In genomic region chrX:9606971-9607370, GRCh38 we compare ENCODE assay signal across 17 cellular contexts.
DNase-seq lines count a peak whose midpoint lies in the region; ATAC-seq, FAIRE-seq and TF ChIP-seq lines count a peak whose summit lies in the region.
"Had no signal": no experiment of that assay in that cellular context is flagged by ENCODE, and none has a peak within 500 bp of the region (broad histone marks: within the 10 kb centered on the region; RNA-seq: fewer than 3 reads in every experiment).

No MANE protein-coding gene starts in this region.

- no peak for FAIRE-seq in small intestine (lab: Jason Lieb, UNC)
- FAIRE-seq: G401.6, H1 had no signal

- H3K4me1 ChIP-seq in mucosa of descending colon (ENCODE audit: low read depth) (no peaks in the 10 kb centered on the region), small intestine (ENCODE audit: control insufficient read depth in 2 of 2, insufficient read depth in 1 of 2, low read depth in 1 of 2, low read length in 1 of 2) (no peaks in the 10 kb centered on the region)

- H3K36me3 ChIP-seq in mucosa of descending colon (ENCODE audit: low read depth) (no peaks in the 10 kb centered on the region), small intestine (ENCODE audit: control insufficient read depth in 2 of 2, insufficient read depth in 2 of 2, low read length in 2 of 2) (no peaks in the 10 kb centered on the region)

- no peak overlapping the region for H3K27ac ChIP-seq in small intestine (ENCODE audit: low read depth in 1 of 2, low read length in 1 of 2)
- H3K27ac ChIP-seq: GM23248 had no signal

- ATAC-seq in left lobe of liver = peak; percentile 65
- peak; percentile 50 for ATAC-seq in mucosa of descending colon
- ATAC-seq in stimulated activated naive B cell treated with anti-CD40 and anti-IgM and Interleukin-4, amounts not matched to agents 10 μg/mL and 1 μg/mL and 100 μg/mL, for 72 hours (replicated peaks) = no peak

- H3K4me3 ChIP-seq in mucosa of descending colon (no peak overlapping the region), small intestine (ENCODE audit: low read depth in 1 of 2, low read length in 2 of 2) (no peak overlapping the region)
- H3K4me3 ChIP-seq: GM23248 had no signal

- peak; percentile 74 for DNase-seq in left lobe of liver (ENCODE audit: low spot score)
- DNase-seq in mucosa of descending colon = no peak
- DNase-seq in small intestine = peak; percentile 43
- DNase-seq in stimulated activated naive B cell treated with anti-CD40 and anti-IgM and Interleukin-4, amounts not matched to agents 10 μg/mL and 1 μg/mL and 100 μg/mL, for 72 hours = no peak
- no peak for DNase-seq in activated CD4-positive, alpha-beta memory T cell treated with anti-CD3 and anti-CD28 coated beads for 36 hours
- DNase-seq in foreskin melanocyte = no peak
- DNase-seq: C1 segment of cervical spinal cord; Calu3; CD4-positive, alpha-beta memory T cell; COR-L47; DMS153; DND-41; GM23248; H7; HCEC 1CT had no signal

- CTCF ChIA-PET in activated CD4-positive, alpha-beta memory T cell treated with anti-CD3 and anti-CD28 coated beads for 36 hours (lab: Charles Lee) = no interaction called here

- H3K27ac Mint-ChIP-seq in stimulated activated naive B cell treated with anti-CD40 and anti-IgM and Interleukin-4, amounts not matched to agents 10 μg/mL and 1 μg/mL and 100 μg/mL, for 72 hours = no peak overlapping the region
- no peak overlapping the region for H3K27ac Mint-ChIP-seq in activated CD4-positive, alpha-beta memory T cell treated with anti-CD3 and anti-CD28 coated beads for 36 hours
- H3K27ac Mint-ChIP-seq: CD4-positive, alpha-beta memory T cell had no signal

- POLR2A ChIA-PET in activated CD4-positive, alpha-beta memory T cell treated with anti-CD3 and anti-CD28 coated beads for 36 hours (lab: Charles Lee) = no interaction called here

- intact Hi-C loops in mucosa of descending colon (cut with DNase I, micrococcal nuclease) = no loop called here
- intact Hi-C loops in activated CD4-positive, alpha-beta memory T cell treated with anti-CD3 and anti-CD28 coated beads for 36 hours (cut with micrococcal nuclease) = no loop called here

- no peaks in the 10 kb centered on the region for H3K27me3 Mint-ChIP-seq in stimulated activated naive B cell treated with anti-CD40 and anti-IgM and Interleukin-4, amounts not matched to agents 10 μg/mL and 1 μg/mL and 100 μg/mL, for 72 hours
- no peaks in the 10 kb centered on the region for H3K27me3 Mint-ChIP-seq in activated CD4-positive, alpha-beta memory T cell treated with anti-CD3 and anti-CD28 coated beads for 36 hours
- H3K27me3 Mint-ChIP-seq: CD4-positive, alpha-beta memory T cell had no signal

- H3K27me3 ChIP-seq in small intestine (ENCODE audit: control insufficient read depth in 2 of 2, insufficient read depth in 2 of 2, low read length in 2 of 2) = no peaks in the 10 kb centered on the region

- H3K9me3 Mint-ChIP-seq in stimulated activated naive B cell treated with anti-CD40 and anti-IgM and Interleukin-4, amounts not matched to agents 10 μg/mL and 1 μg/mL and 100 μg/mL, for 72 hours = no peaks in the 10 kb centered on the region
- no peaks in the 10 kb centered on the region for H3K9me3 Mint-ChIP-seq in activated CD4-positive, alpha-beta memory T cell treated with anti-CD3 and anti-CD28 coated beads for 36 hours
- H3K9me3 Mint-ChIP-seq: CD4-positive, alpha-beta memory T cell had no signal

- H3K9me3 ChIP-seq in mucosa of descending colon (no peaks in the 10 kb centered on the region), small intestine (ENCODE audit: control insufficient read depth, low read depth) (no peaks in the 10 kb centered on the region)

- H3K36me3 Mint-ChIP-seq in stimulated activated naive B cell treated with anti-CD40 and anti-IgM and Interleukin-4, amounts not matched to agents 10 μg/mL and 1 μg/mL and 100 μg/mL, for 72 hours = peaks cover 3 to 7% of the 10 kb centered on the region in 2 donors
- peaks cover 2% of the 10 kb centered on the region for H3K36me3 Mint-ChIP-seq in activated CD4-positive, alpha-beta memory T cell treated with anti-CD3 and anti-CD28 coated beads for 36 hours

- no peak for TF ChIP-seq CTCF in mucosa of descending colon (IDR thresholded peaks at IDR 0.05)

- WGBS in small intestine, 3 donors = 30 to 62% (median 48%) methylated on average over 7 of the region's 7 CpGs

- no peak overlapping the region for H3K4me3 Mint-ChIP-seq in stimulated activated naive B cell treated with anti-CD40 and anti-IgM and Interleukin-4, amounts not matched to agents 10 μg/mL and 1 μg/mL and 100 μg/mL, for 72 hours
- no peak overlapping the region for H3K4me3 Mint-ChIP-seq in activated CD4-positive, alpha-beta memory T cell treated with anti-CD3 and anti-CD28 coated beads for 36 hours
- H3K4me3 Mint-ChIP-seq: CD4-positive, alpha-beta memory T cell had no signal

- H3K4me1 Mint-ChIP-seq in stimulated activated naive B cell treated with anti-CD40 and anti-IgM and Interleukin-4, amounts not matched to agents 10 μg/mL and 1 μg/mL and 100 μg/mL, for 72 hours = peaks cover 18 to 27% of the 10 kb centered on the region in 2 donors
- peaks cover 2% of the 10 kb centered on the region for H3K4me1 Mint-ChIP-seq in activated CD4-positive, alpha-beta memory T cell treated with anti-CD3 and anti-CD28 coated beads for 36 hours (ENCODE audit: low read depth)

Comparison
In these comparisons a context has a peak if more than half of its experiments do, and no peak if none do; other contexts are left out.
1. ATAC-seq: peak in left lobe of liver (single experiment) and mucosa of descending colon (single experiment); none in stimulated activated naive B cell treated with anti-CD40 and anti-IgM and Interleukin-4, amounts not matched to agents 10 μg/mL and 1 μg/mL and 100 μg/mL, for 72 hours (0 of 2).
2. DNase-seq: peak in left lobe of liver (single experiment) and small intestine (single experiment); none in mucosa of descending colon (0 of 3), stimulated activated naive B cell treated with anti-CD40 and anti-IgM and Interleukin-4, amounts not matched to agents 10 μg/mL and 1 μg/mL and 100 μg/mL, for 72 hours (single experiment), activated CD4-positive, alpha-beta memory T cell treated with anti-CD3 and anti-CD28 coated beads for 36 hours (single experiment) and foreskin melanocyte (single experiment).